19 cellular contexts compared by ENCODE assay signal in the genomic region with DNA sequence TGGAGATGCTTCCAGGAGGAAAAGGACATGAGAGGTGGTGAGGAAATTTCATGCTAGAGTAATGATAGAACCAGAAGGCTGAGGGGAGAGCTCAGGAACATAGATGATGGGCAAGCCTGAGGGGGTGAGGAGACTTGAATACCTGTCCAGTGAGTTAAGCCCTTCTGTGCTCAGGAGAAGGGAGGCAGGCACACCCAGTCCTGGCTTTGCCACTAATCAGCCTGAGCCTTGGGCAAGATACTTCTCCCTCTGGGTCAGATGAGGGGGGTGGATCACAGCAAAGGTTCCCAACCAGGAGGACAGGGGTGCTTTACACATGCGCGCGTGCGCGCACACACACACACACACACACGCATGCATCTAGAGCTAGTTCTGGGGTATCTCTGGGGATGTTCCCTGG.
"Had no signal": no experiment of that assay in that cellular context is flagged by ENCODE, and none has a peak within 500 bp of the region (broad histone marks: within the 10 kb centered on the region; RNA-seq: fewer than 3 reads in every experiment).

No MANE protein-coding gene starts in this region.

- H3K4me3 ChIP-seq: coronary artery, gastroesophageal sphincter, lower lobe of right lung, mucosa of descending colon, psoas muscle, right lobe of liver, uterus had no signal

- H3K27me3 Mint-ChIP-seq: stimulated activated naive CD8-positive, alpha-beta T cell treated with anti-CD3 and anti-CD28 coated beads, Interleukin-15, amount 100 ng/mL, for 72 hours had no signal

- H3K4me1 Mint-ChIP-seq: activated CD8-positive, alpha-beta memory T cell treated with anti-CD3 and anti-CD28 coated beads, Interleukin-2, amount 10 ng/mL, durations not matched to agents 7 days and 5 days; naive thymus-derived CD8-positive, alpha-beta T cell; stimulated activated naive CD8-positive, alpha-beta T cell treated with anti-CD3 and anti-CD28 coated beads, Interleukin-15, amount 100 ng/mL, for 72 hours had no signal

- H3K36me3 Mint-ChIP-seq: activated CD8-positive, alpha-beta memory T cell treated with anti-CD3 and anti-CD28 coated beads, Interleukin-2, amount 10 ng/mL, durations not matched to agents 7 days and 5 days; naive thymus-derived CD8-positive, alpha-beta T cell had no signal

- H3K9me3 ChIP-seq: gastroesophageal sphincter, lower lobe of right lung, mucosa of descending colon, psoas muscle, right lobe of liver, uterus had no signal

- H3K9me3 Mint-ChIP-seq: stimulated activated naive CD8-positive, alpha-beta T cell treated with anti-CD3 and anti-CD28 coated beads, Interleukin-15, amount 100 ng/mL, for 72 hours had no signal

- FAIRE-seq: endothelial cell of umbilical vein had no signal

- H3K36me3 ChIP-seq: gastroesophageal sphincter, lower lobe of right lung, right lobe of liver, uterus had no signal

- H3K27ac Mint-ChIP-seq: activated CD8-positive, alpha-beta memory T cell treated with anti-CD3 and anti-CD28 coated beads, Interleukin-2, amount 10 ng/mL, durations not matched to agents 7 days and 5 days; activated T-cell treated with anti-CD3 and anti-CD28 coated beads, Interleukin-2, amount 50 U/mL, for 72 hours; naive thymus-derived CD8-positive, alpha-beta T cell had no signal

- H3K4me1 ChIP-seq: lower lobe of right lung, psoas muscle, right lobe of liver, uterus had no signal

- H3K4me3 Mint-ChIP-seq: activated CD8-positive, alpha-beta memory T cell treated with anti-CD3 and anti-CD28 coated beads, Interleukin-2, amount 10 ng/mL, durations not matched to agents 7 days and 5 days; activated T-cell treated with anti-CD3 and anti-CD28 coated beads, Interleukin-2, amount 50 U/mL, for 72 hours; naive thymus-derived CD8-positive, alpha-beta T cell; stimulated activated naive CD8-positive, alpha-beta T cell treated with anti-CD3 and anti-CD28 coated beads, Interleukin-15, amount 100 ng/mL, for 72 hours had no signal

- DNase-seq: activated CD4-positive, alpha-beta T cell treated with anti-CD3 and anti-CD28 coated beads, Interleukin-2, amount 50 U/mL, for 4 hours; activated CD4-positive, CD25-positive, alpha-beta regulatory T cell treated with anti-CD3 and anti-CD28 coated beads, Interleukin-2, amount 50 U/mL, for 72 hours; activated CD8-positive, alpha-beta memory T cell treated with anti-CD3 and anti-CD28 coated beads, Interleukin-2, amount 10 ng/mL, durations not matched to agents 7 days and 5 days; activated naive CD4-positive, alpha-beta T cell treated with Interleukin-2 at 50 U/mL for 16 hours; activated T-cell treated with anti-CD3 and anti-CD28 coated beads, Interleukin-2, amount 50 U/mL, for 72 hours; effector CD4-positive, alpha-beta T cell; lower lobe of right lung; naive thymus-derived CD8-positive, alpha-beta T cell; right lobe of liver; stimulated activated CD4-positive, alpha-beta T cell treated with anti-CD3 and anti-CD28 coated beads, Interleukin-12 subunit alpha, Interleukin-12 subunit beta, amount 100 ng/mL, for 4 hours; stimulated activated CD4-positive, alpha-beta T cell treated with anti-CD3 and anti-CD28 coated beads, Interleukin-4, amount 100 ng/mL, for 1 hour; stimulated activated naive CD8-positive, alpha-beta T cell treated with anti-CD3 and anti-CD28 coated beads, Interleukin-15, amount 100 ng/mL, for 72 hours; T-helper 9 cell; uterus had no signal

- ATAC-seq: activated CD8-positive, alpha-beta memory T cell treated with anti-CD3 and anti-CD28 coated beads, Interleukin-2, amount 10 ng/mL, durations not matched to agents 7 days and 5 days; activated T-cell treated with anti-CD3 and anti-CD28 coated beads, Interleukin-2, amount 50 U/mL, for 72 hours; naive thymus-derived CD8-positive, alpha-beta T cell; psoas muscle; right lobe of liver; stimulated activated naive CD8-positive, alpha-beta T cell treated with anti-CD3 and anti-CD28 coated beads, Interleukin-15, amount 100 ng/mL, for 72 hours had no signal

- H3K27ac ChIP-seq: coronary artery, gastroesophageal sphincter, lower lobe of right lung, psoas muscle, right lobe of liver, uterus had no signal

- H3K27me3 ChIP-seq: gastroesophageal sphincter, right lobe of liver, uterus had no signal
